ENCODE assay signal across 10 cellular contexts in the genomic region with DNA sequence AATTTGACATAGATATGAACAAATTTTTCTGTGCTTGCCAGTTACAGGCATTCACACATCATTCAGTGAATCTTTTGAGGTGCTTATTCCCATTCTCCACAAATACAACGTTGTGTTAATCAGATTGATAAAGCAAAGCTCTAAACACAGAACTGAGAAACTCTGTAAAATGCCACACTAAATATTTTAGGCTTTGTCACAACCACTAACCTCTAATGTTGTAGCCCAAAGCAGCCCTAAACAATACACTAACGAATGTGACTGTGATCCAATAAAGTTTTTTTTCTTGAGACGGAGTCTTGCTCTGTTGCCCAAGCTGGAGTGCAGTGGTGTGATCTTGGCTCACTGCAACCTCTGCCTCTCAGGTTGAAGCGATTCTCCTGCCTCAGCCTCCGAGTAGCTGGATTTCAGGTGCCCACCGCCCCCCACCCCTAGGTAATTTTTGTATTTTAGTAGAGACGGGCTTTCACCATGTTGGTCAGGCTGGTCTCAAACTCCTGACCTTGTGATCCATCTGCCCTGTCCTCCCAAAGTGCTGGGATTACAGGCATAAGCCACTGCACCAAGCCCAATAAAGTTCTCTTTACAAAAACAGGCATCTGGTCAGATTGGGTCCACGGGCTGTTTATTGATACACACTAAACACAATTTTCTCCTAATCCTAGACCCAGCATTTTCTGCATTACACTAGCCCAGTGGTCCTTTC. TPM values are rescaled to one million over a fixed set of nuclear protein-coding genes. Genes with fewer than 3 reads are reported as not detected.
DNase-seq lines count a peak whose midpoint lies in the region; ATAC-seq and TF ChIP-seq lines count a peak whose summit lies in the region.
"Had no signal": no experiment of that assay in that cellular context is flagged by ENCODE, and none has a peak within 500 bp of the region (broad histone marks: within the 10 kb centered on the region; RNA-seq: fewer than 3 reads in every experiment).

No MANE protein-coding gene starts in this region.

- no peaks in the 10 kb centered on the region for H3K27me3 Mint-ChIP-seq in activated T-cell treated with anti-CD3 and anti-CD28 coated beads, Interleukin-2, amount 50 U/mL, for 24 hours
- H3K27me3 Mint-ChIP-seq in natural killer cell (ENCODE audit: low read depth in 2 of 2), result no peaks in the 10 kb centered on the region

- peaks cover 72% of the 10 kb centered on the region for H3K36me3 Mint-ChIP-seq in activated T-cell treated with anti-CD3 and anti-CD28 coated beads, Interleukin-2, amount 50 U/mL, for 24 hours (ENCODE audit: low read depth)
- H3K36me3 Mint-ChIP-seq in natural killer cell, result no peaks in the 10 kb centered on the region

- H3K4me1 Mint-ChIP-seq in activated T-cell treated with anti-CD3 and anti-CD28 coated beads, Interleukin-2, amount 50 U/mL, for 24 hours (ENCODE audit: low read depth), result peaks cover 61% of the 10 kb centered on the region
- H3K4me1 Mint-ChIP-seq in natural killer cell, result peaks cover 27 to 28% of the 10 kb centered on the region in 2 donors

- no peak for TF ChIP-seq CTCF in natural killer cell (IDR thresholded peaks at IDR 0.05)

- peak overlapping the region; percentile 25 for H3K4me3 Mint-ChIP-seq in activated T-cell treated with anti-CD3 and anti-CD28 coated beads, Interleukin-2, amount 50 U/mL, for 24 hours
- peak overlapping the region; percentile 77 for H3K4me3 Mint-ChIP-seq in natural killer cell

- intact Hi-C loops in natural killer cell (cut with micrococcal nuclease), result no loop called here

- ATAC-seq in GM21723 (IDR thresholded peaks at IDR 0.05; ENCODE audit: unreplicated experiment) (peak; percentile 51), HG03460 (IDR thresholded peaks at IDR 0.05; ENCODE audit: unreplicated experiment) (peak; percentile 20), natural killer cell (peak in 1 of 3 donors; percentile 1)
- ATAC-seq: gastroesophageal sphincter had no signal

- peak overlapping the region; percentile 92 for H3K27ac Mint-ChIP-seq in activated T-cell treated with anti-CD3 and anti-CD28 coated beads, Interleukin-2, amount 50 U/mL, for 24 hours
- peak overlapping the region; percentile 83 to 96 for H3K27ac Mint-ChIP-seq in natural killer cell

- DNase-seq in activated T-cell treated with anti-CD3 and anti-CD28 coated beads, Interleukin-2, amount 50 U/mL, for 24 hours, result no peak
- DNase-seq in activated T-cell treated with anti-CD3 and anti-CD28 coated beads for 4 hours (no peak), natural killer cell (no peak), germinal center (ENCODE audit: low spot score) (no peak), MV-4-11 (lab: John Stamatoyannopoulos, UW) (no peak), HT-29 (ENCODE audit: low spot score) (no peak)
- DNase-seq: NCI-H1436 had no signal

- no peaks in the 10 kb centered on the region for H3K9me3 Mint-ChIP-seq in activated T-cell treated with anti-CD3 and anti-CD28 coated beads, Interleukin-2, amount 50 U/mL, for 24 hours
- H3K9me3 Mint-ChIP-seq in natural killer cell, result no peaks in the 10 kb centered on the region

RNA-seq across cellular contexts. Expression of a gene that starts 6.9 kb away (rescaled TPM):
- 100 to 1,000 TPM; 124 to 197 (median 167) TPM for total RNA-seq in natural killer cell
- 45.2 and 56.8 TPM in 2 replicates for total RNA-seq in HT-29 (2014; rRNA removed; shearing (Covaris generic))
